Comparison of ENCODE assay signal across 22 cellular contexts in genomic region chr1:63630666-63631065, GRCh38.
"Had no signal": no experiment of that assay in that cellular context is flagged by ENCODE, and none has a peak within 500 bp of the region (broad histone marks: within the 10 kb centered on the region; RNA-seq: fewer than 3 reads in every experiment).

No MANE protein-coding gene starts in this region.

- H3K27me3 ChIP-seq: cardiac muscle cell, heart right ventricle, right atrium auricular region, thyroid gland had no signal

- H3K27me3 Mint-ChIP-seq: activated CD4-positive, alpha-beta T cell treated with anti-CD3 and anti-CD28 coated beads, Interleukin-2, amount 10 ng/mL, durations not matched to agents 24 days and 14 days; activated CD8-positive, alpha-beta T cell treated with anti-CD3 and anti-CD28 coated beads for 36 hours; effector memory CD8-positive, alpha-beta T cell; memory B cell; naive B cell had no signal

- H3K9me3 Mint-ChIP-seq: activated CD4-positive, alpha-beta T cell treated with anti-CD3 and anti-CD28 coated beads, Interleukin-2, amount 10 ng/mL, durations not matched to agents 24 days and 14 days; activated CD8-positive, alpha-beta T cell treated with anti-CD3 and anti-CD28 coated beads for 36 hours; activated naive CD4-positive, alpha-beta T cell treated with anti-CD3 and anti-CD28 coated beads for 36 hours; activated T-helper 2 cell treated with anti-CD3 and anti-CD28 coated beads, Interferon-gamma antibody, Interleukin-2, Interleukin-4, amounts not matched to agents 10 μg/mL and 5 μg/mL and 100 μg/mL, durations not matched to agents 14 hours and 24 hours and 36 hours; effector memory CD8-positive, alpha-beta T cell; memory B cell; naive B cell; neural crest cell had no signal

- H3K27ac ChIP-seq: heart right ventricle, left ventricle myocardium inferior, prostate gland, right atrium auricular region, thyroid gland had no signal

- H3K4me1 ChIP-seq: prostate gland had no signal

- H3K27ac Mint-ChIP-seq: activated CD4-positive, alpha-beta T cell treated with anti-CD3 and anti-CD28 coated beads, Interleukin-2, amount 10 ng/mL, durations not matched to agents 24 days and 14 days; activated CD8-positive, alpha-beta T cell treated with anti-CD3 and anti-CD28 coated beads for 36 hours; activated naive CD4-positive, alpha-beta T cell treated with anti-CD3 and anti-CD28 coated beads for 36 hours; activated T-helper 2 cell treated with anti-CD3 and anti-CD28 coated beads, Interferon-gamma antibody, Interleukin-2, Interleukin-4, amounts not matched to agents 10 μg/mL and 5 μg/mL and 100 μg/mL, durations not matched to agents 14 hours and 24 hours and 36 hours; effector memory CD8-positive, alpha-beta T cell; memory B cell; naive B cell had no signal

- H3K4me3 Mint-ChIP-seq: activated CD4-positive, alpha-beta T cell treated with anti-CD3 and anti-CD28 coated beads, Interleukin-2, amount 10 ng/mL, durations not matched to agents 24 days and 14 days; activated CD8-positive, alpha-beta T cell treated with anti-CD3 and anti-CD28 coated beads for 36 hours; activated naive CD4-positive, alpha-beta T cell treated with anti-CD3 and anti-CD28 coated beads for 36 hours; effector memory CD8-positive, alpha-beta T cell; memory B cell; naive B cell; neural crest cell had no signal

- H3K4me3 ChIP-seq: cardiac muscle cell, heart right ventricle, left ventricle myocardium inferior, mucosa of descending colon, prostate gland, right atrium auricular region, thyroid gland had no signal

- H3K4me1 Mint-ChIP-seq: memory B cell, naive B cell had no signal

- DNase-seq: activated CD4-positive, alpha-beta T cell treated with anti-CD3 and anti-CD28 coated beads, Interleukin-2, amount 10 ng/mL, durations not matched to agents 24 days and 14 days; activated CD8-positive, alpha-beta T cell treated with anti-CD3 and anti-CD28 coated beads for 36 hours; activated naive CD4-positive, alpha-beta T cell treated with anti-CD3 and anti-CD28 coated beads for 36 hours; activated T-cell treated with anti-CD3 and anti-CD28 coated beads, Interleukin-2, amount 50 U/mL, for 1 hour; aorta; dermis blood vessel endothelial cell; effector memory CD8-positive, alpha-beta T cell; heart right ventricle; kidney glomerular epithelial cell; left ventricle myocardium inferior; mucosa of descending colon; naive B cell; stimulated activated CD4-positive, alpha-beta T cell treated with anti-CD3 and anti-CD28 coated beads, Interleukin-2, amount 100 ng/mL, for 24 hours; stimulated activated naive CD4-positive, alpha-beta T cell treated with Interleukin-2 at 50 U/mL for 16 hours; T1000; thyroid gland had no signal

- H3K9me3 ChIP-seq: heart right ventricle, left ventricle myocardium inferior, mucosa of descending colon, prostate gland, right atrium auricular region, thyroid gland had no signal

- ATAC-seq: activated CD8-positive, alpha-beta T cell treated with anti-CD3 and anti-CD28 coated beads for 36 hours; effector memory CD8-positive, alpha-beta T cell; heart right ventricle; mucosa of descending colon had no signal
